ENCODE assay signal across 16 cellular contexts in genomic region chr21:25760061-25760460, GRCh38.
"Had no signal": no experiment of that assay in that cellular context is flagged by ENCODE, and none has a peak within 500 bp of the region (broad histone marks: within the 10 kb centered on the region; RNA-seq: fewer than 3 reads in every experiment).

No MANE protein-coding gene starts in this region.

- H3K4me1 Mint-ChIP-seq: neural crest cell had no signal

- DNase-seq: cortex of kidney; dorsolateral prefrontal cortex; effector CD8-positive, alpha-beta T cell; heart left ventricle; hippocampal formation; left colon; naive thymus-derived CD4-positive, alpha-beta T cell; ovary; sigmoid colon; stimulated activated CD4-positive, alpha-beta T cell treated with anti-CD3 and anti-CD28 coated beads, Interleukin-2, amount 100 ng/mL, for 24 hours; stimulated activated CD4-positive, alpha-beta T cell treated with anti-CD3 and anti-CD28 coated beads, Interleukin-4, amount 100 ng/mL, for 4 hours; stimulated activated naive CD4-positive, alpha-beta T cell; tibial artery; upper lobe of left lung; uterus had no signal

- H3K9me3 Mint-ChIP-seq: naive thymus-derived CD4-positive, alpha-beta T cell; neural crest cell had no signal

- H3K4me3 Mint-ChIP-seq: naive thymus-derived CD4-positive, alpha-beta T cell; neural crest cell had no signal

- H3K27me3 Mint-ChIP-seq: naive thymus-derived CD4-positive, alpha-beta T cell had no signal

- ATAC-seq: heart left ventricle; left colon; naive thymus-derived CD4-positive, alpha-beta T cell had no signal
